Comparison of ENCODE assay signal across 8 cellular contexts in the genomic region with DNA sequence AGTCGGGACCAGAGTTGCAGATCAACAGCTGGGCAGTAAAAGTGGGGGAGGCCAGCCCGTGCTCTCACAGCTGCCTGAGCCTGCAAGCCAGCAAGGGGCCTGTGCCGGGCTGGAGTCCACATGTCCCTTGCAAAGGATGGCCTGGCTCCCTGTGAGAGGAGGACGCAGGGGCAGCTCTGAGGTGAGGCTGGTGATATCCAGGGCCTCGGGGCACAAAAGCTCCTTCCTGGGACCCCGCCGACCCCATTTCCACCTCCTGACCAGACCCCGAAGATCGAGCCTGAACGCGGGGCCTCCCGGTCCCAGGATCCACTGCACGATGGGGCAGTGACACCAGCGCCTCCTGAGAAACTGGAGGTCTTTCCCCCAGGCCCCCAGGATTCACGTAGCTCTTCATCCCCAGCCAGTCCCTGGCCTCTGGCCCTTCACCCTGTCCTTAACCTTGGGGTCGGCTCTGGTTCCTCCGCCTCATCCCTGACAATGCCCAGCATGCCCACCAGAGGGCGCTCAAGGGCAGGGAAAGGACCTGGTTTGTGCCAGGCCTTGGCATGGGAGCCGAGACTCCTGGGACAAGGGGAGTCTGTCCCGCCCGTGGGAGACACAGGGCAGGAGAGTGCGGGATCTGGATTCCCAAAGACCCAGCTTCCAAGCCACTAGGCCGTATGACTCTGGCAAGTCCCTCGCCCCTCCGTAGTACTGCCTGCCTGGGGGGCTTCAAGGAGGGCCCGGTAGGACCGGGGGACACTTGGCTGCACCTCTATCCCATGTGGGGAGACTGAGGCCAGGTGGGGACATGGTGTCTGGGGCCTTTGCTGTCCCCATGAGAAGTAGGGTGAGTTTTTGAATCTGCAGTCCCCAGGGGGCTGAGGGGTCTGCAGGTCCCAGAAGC. TPM values are rescaled to one million over a fixed set of nuclear protein-coding genes. Genes with fewer than 3 reads are reported as not detected.
DNase-seq lines count a peak whose midpoint lies in the region; ATAC-seq and TF ChIP-seq lines count a peak whose summit lies in the region.

No MANE protein-coding gene starts in this region.

- H3K27ac ChIP-seq in BLaER1 (peak overlapping the region; percentile 91; the same call in 1 of the 2 replicates), HCT116 (ENCODE audit: low read depth, low read length) (no peak overlapping the region), SJSA1 (no peak overlapping the region), vagina (no peak overlapping the region)

- H3K4me3 ChIP-seq in BLaER1 (no peak overlapping the region), HCT116 (replicated peaks in 1 of 2; ENCODE audit: low read depth in 1 of 2, low read length in 2 of 2) (no peak overlapping the region), SJSA1 (no peak overlapping the region), vagina (no peak overlapping the region)

- H3K9ac ChIP-seq in BLaER1 (no peak overlapping the region), HCT116 (ENCODE audit: low read length) (no peak overlapping the region)

- intact Hi-C loops in HCT116 (cut with micrococcal nuclease) (loop anchor here (1.0 to 2.0 kb wide), 2 partner anchors 122 to 320 kb away; no protein-coding TSS in a partner anchor), vagina (cut with DNase I) (loop anchor here (10.0 kb wide), 1 partner anchor 300 kb away; a partner anchor contains a TSS)

- H3K4me2 ChIP-seq in BLaER1 (peak overlapping the region; percentile 78), HCT116 (ENCODE audit: low read length) (0 out of 2 replicates have a peak overlapping the region, but pooled peaks have one; percentile 19)

- RAD21 ChIA-PET in HCT116 (lab: Charles Lee; ENCODE audit: low non-redundant PET in 1 of 2, low total read pairs in 2 of 2, uncharacterized antibody in 2 of 2, unreplicated experiment in 2 of 2), result interaction anchor here in 1 of 2 experiments (0.9 kb wide), 1 partner anchor 123 kb away, joined by 3 read pairs; no protein-coding TSS in a partner anchor

- H3K9me3 ChIP-seq in BLaER1 (no peaks in the 10 kb centered on the region), HCT116 (ENCODE audit: control insufficient read depth in 1 of 2, insufficient read depth in 1 of 2, low read depth in 1 of 2, low read length in 2 of 2) (no peaks in the 10 kb centered on the region), SJSA1 (replicated peaks) (no peaks in the 10 kb centered on the region), vagina (no peaks in the 10 kb centered on the region)

- no peaks in the 10 kb centered on the region for H3K9me3 Mint-ChIP-seq in progenitor cell of endocrine pancreas (ENCODE audit: low read depth)

- DNase-seq in HCT116 (ENCODE audit: low read depth, low spot score) (no peak), SJSA1 (ENCODE audit: low read depth in 1 of 2, low spot score in 2 of 2) (peak; percentile 71 to 85), glomerular visceral epithelial cell (ENCODE audit: extremely low spot score) (peak; percentile 74), progenitor cell of endocrine pancreas (ENCODE audit: low spot score, unreplicated experiment) (peak; percentile 93), vagina (ENCODE audit: extremely low spot score in 2 of 2) (no peak)
- peak; percentile 74 for DNase-seq in activated gamma-delta T cell treated with anti-CD3 and anti-CD28 coated beads, Interleukin-2, amount 50 U/mL, for 16 hours (ENCODE audit: low read depth)

- no peak overlapping the region for H3K4me3 Mint-ChIP-seq in progenitor cell of endocrine pancreas (ENCODE audit: low read depth)

- POLR2A ChIA-PET in HCT116 (lab: Charles Lee), result no interaction called here

- peaks cover 30% of the 10 kb centered on the region for H3K27me3 Mint-ChIP-seq in progenitor cell of endocrine pancreas

- peak; percentile 94 for ATAC-seq in HCT116
- ATAC-seq in GM19023 (IDR thresholded peaks at IDR 0.05; ENCODE audit: unreplicated experiment), result no peak

- TF ChIP-seq RAD21 in HCT116 (IDR thresholded peaks at IDR 0.05; ENCODE audit: low read depth), result peak; percentile 97

- no TSS peak for BruUV-seq in HCT116 (replicated peaks; lab: Mats Ljungman, UMichigan)

- peaks cover 54% of the 10 kb centered on the region for H3K4me1 ChIP-seq in BLaER1
- H3K4me1 ChIP-seq in HCT116 (ENCODE audit: control insufficient read depth in 1 of 2, insufficient read depth in 2 of 2, low read length in 2 of 2), result no peaks in the 10 kb centered on the region
- H3K4me1 ChIP-seq in SJSA1 (replicated peaks), result peaks cover 39% of the 10 kb centered on the region
- H3K4me1 ChIP-seq in vagina, result peaks cover 41% of the 10 kb centered on the region

- H3K9me2 ChIP-seq in HCT116 (ENCODE audit: insufficient read depth), result no peaks in the 10 kb centered on the region

- no peaks in the 10 kb centered on the region for H4K20me1 ChIP-seq in BLaER1
- no peaks in the 10 kb centered on the region for H4K20me1 ChIP-seq in HCT116 (ENCODE audit: insufficient read depth)

- H3K4me1 Mint-ChIP-seq in progenitor cell of endocrine pancreas (ENCODE audit: low read depth), result no peaks in the 10 kb centered on the region

- TF ChIP-seq CTCF in HCT116 (IDR thresholded peaks at IDR 0.05 in 2 of 3, conservative IDR thresholded peaks at IDR 0.05 in 1 of 3; ENCODE audit: borderline replicate concordance in 1 of 3, insufficient read depth in 1 of 3, low read depth in 2 of 3, low read length in 2 of 3) (peak; percentile 93 to 98 (median 95)), progenitor cell of endocrine pancreas (IDR thresholded peaks at IDR 0.05; ENCODE audit: unreplicated experiment) (peak; percentile 95), vagina (IDR thresholded peaks at IDR 0.05) (peak; percentile 93 to 98 (median 97))

- no peak overlapping the region for H3K27ac Mint-ChIP-seq in progenitor cell of endocrine pancreas

- H3K36me3 Mint-ChIP-seq in progenitor cell of endocrine pancreas (ENCODE audit: insufficient read depth), result no peaks in the 10 kb centered on the region

- H3K27me3 ChIP-seq in BLaER1 (no peaks in the 10 kb centered on the region), HCT116 (ENCODE audit: insufficient read depth, low read length) (no peaks in the 10 kb centered on the region), SJSA1 (replicated peaks) (no peaks in the 10 kb centered on the region), vagina (no peaks in the 10 kb centered on the region)

- H3K36me3 ChIP-seq in BLaER1, result no peaks in the 10 kb centered on the region
- no peaks in the 10 kb centered on the region for H3K36me3 ChIP-seq in HCT116 (ENCODE audit: control insufficient read depth in 1 of 2, insufficient read depth in 2 of 2, low read length in 2 of 2)
- no peaks in the 10 kb centered on the region for H3K36me3 ChIP-seq in SJSA1
- H3K36me3 ChIP-seq in vagina, result no peaks in the 10 kb centered on the region

- H3K79me2 ChIP-seq in HCT116 (ENCODE audit: insufficient read depth, low read length), result no peaks in the 10 kb centered on the region

- no peak for TF ChIP-seq POLR2A in HCT116 (IDR thresholded peaks at IDR 0.05; ENCODE audit: borderline replicate concordance, extremely low read depth, insufficient read depth, insufficient read length)
- no peak for TF ChIP-seq POLR2A in vagina (IDR thresholded peaks at IDR 0.05)

- CTCF ChIA-PET in HCT116 (lab: Charles Lee), result interaction anchor here (0.5 to 4.2 kb wide), 6 partner anchors 8 to 122 kb away, joined by 3 to 32 read pairs (median 8); no protein-coding TSS in a partner anchor

- no peak overlapping the region for H2AFZ ChIP-seq in HCT116 (ENCODE audit: low read depth, low read length, poor library complexity, severe bottlenecking)

TF ChIP-seq in HCT116, 20 proteins besides CTCF, POLR2A, EP300 and RAD21:
- TF ChIP-seq ZFX (IDR thresholded peaks at IDR 0.05), result no peak
- no peak for TF ChIP-seq JUND (IDR thresholded peaks at IDR 0.05)
- no peak for TF ChIP-seq TCF7L2 (IDR thresholded peaks at IDR 0.05; ENCODE audit: borderline replicate concordance, extremely low read depth, insufficient read depth, insufficient read length)

RNA-seq across cellular contexts. Expression of a gene that starts 17.8 kb away (rescaled TPM):
- total RNA-seq in HCT116 (2021; ENCODE audit: unreplicated experiment) (10.5 TPM), progenitor cell of endocrine pancreas (3.7 and 4.3 TPM in 2 replicates), vagina (7.1 TPM)
- 12.9 and 15.2 TPM in 2 replicates for polyA plus RNA-seq in HCT116 (2012)
- total RNA-seq in SJSA1 (2014; rRNA removed; shearing (Covaris generic)), result 0.18 TPM in 1 of 2 replicates, not detected in the other

Comparison
In these comparisons a context has a peak if more than half of its experiments do, and no peak if none do; other contexts are left out.
1. DNase-seq: peak in SJSA1 (2 of 2), activated gamma-delta T cell treated with anti-CD3 and anti-CD28 coated beads, Interleukin-2, amount 50 U/mL, for 16 hours (single experiment), glomerular visceral epithelial cell (single experiment) and progenitor cell of endocrine pancreas (single experiment); none in HCT116 (single experiment) and vagina (0 of 2).
2. Peak in every context shown above with its lines, with median percentiles within 50 percentile points of each other: CTCF ChIP-seq.